Comparison of ENCODE assay signal across 6 cellular contexts in the genomic region with DNA sequence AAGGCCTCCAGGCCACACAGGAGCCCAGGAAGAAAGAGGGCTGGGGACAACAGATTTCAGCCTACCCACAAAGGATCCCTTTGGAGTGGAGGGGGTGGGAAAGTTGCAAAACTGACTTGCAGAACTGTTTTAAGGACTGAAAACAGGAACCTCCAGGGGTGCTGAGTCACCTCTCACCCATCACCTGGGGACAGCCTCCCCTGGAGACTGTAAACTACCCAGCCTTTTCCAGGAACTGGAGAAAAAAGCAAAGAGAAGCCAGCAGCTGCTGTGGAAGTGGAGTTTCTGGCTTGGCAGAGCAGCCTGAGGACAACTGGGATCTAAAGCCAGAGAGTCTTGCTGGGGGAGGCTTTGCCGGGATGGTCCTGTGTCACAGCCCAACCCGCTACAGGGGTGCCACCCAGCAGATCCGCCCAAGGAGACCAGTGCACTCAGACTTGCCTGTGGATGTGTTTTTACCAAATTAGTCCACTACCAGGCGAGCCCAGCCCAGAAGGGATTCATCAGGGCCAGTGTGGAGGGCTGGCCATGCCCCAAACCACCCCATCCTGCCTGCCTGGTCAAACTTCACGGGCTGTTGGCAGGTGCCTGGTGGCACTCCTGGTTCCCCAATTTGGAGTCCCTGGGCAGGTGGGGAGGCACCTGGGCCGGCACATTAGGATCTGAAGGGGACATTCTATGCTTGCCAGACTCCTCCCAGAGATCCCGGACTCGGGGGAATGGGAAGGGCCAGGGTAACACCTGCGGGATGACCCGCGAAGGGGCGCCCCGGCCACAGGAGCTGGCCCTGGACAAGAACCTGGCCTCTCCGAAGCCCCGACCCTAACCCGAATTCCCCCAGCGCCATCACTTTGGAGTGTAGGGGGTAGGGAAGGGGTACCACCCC.
DNase-seq lines count a peak whose midpoint lies in the region; ATAC-seq and TF ChIP-seq lines count a peak whose summit lies in the region.

No MANE protein-coding gene starts in this region.

- no peaks in the 10 kb centered on the region for H3K27me3 ChIP-seq in layer of hippocampus (ENCODE audit: control insufficient read depth, insufficient read depth, low read length)

- DNase-seq in ELF-1 (ENCODE audit: low read depth, low spot score) (peak; percentile 56), NCI-H2227 (lab: John Stamatoyannopoulos, UW; ENCODE audit: unreplicated experiment) (no peak), glomerular visceral epithelial cell (ENCODE audit: extremely low spot score) (no peak)

- TF ChIP-seq CTCF in VCaP (conservative IDR thresholded peaks at IDR 0.05): no peak

- ATAC-seq in HG03460 (IDR thresholded peaks at IDR 0.05; ENCODE audit: unreplicated experiment): no peak

- peak overlapping the region; percentile 65; the same call in 1 of the 2 replicates for H3K27ac ChIP-seq in VCaP
- peak overlapping the region; percentile 75 for H3K27ac ChIP-seq in layer of hippocampus (ENCODE audit: low read depth, low read length)
